Comparison of ENCODE assay signal across 1 cellular context in the genomic region with DNA sequence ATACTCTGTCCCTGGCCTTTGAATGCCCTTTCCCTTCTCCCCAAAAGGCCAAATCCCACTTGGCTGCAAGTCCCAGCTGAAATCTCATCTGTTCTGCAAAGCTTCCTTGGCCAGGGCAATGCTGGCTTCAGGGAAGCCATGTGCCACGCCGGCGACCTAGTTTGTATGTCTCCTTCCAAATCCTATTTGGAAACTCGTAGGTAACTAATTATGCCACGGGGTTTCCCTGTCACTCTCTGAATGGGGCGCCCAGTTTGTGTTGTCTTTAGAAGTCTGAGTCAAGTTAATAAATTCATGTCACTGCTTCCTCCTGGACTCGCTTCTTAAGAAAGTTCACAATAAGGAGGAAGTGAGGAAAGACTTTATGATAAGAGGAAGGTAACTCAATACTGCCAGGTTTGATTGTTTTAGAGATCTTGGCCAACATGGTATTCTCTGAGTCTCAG.
TF ChIP-seq lines count a peak whose summit lies in the region.

No MANE protein-coding gene starts in this region.

TF ChIP-seq in K562, 482 proteins besides CTCF, POLR2A, EP300 and RAD21:
- TF ChIP-seq ZEB2 (IDR thresholded peaks at IDR 0.05) (0 out of 2 replicates have a peak, but pooled peaks have one; percentile 21), MAFK (IDR thresholded peaks at IDR 0.05; ENCODE audit: low read length) (no peak)
- TF ChIP-seq, protein P1, sequence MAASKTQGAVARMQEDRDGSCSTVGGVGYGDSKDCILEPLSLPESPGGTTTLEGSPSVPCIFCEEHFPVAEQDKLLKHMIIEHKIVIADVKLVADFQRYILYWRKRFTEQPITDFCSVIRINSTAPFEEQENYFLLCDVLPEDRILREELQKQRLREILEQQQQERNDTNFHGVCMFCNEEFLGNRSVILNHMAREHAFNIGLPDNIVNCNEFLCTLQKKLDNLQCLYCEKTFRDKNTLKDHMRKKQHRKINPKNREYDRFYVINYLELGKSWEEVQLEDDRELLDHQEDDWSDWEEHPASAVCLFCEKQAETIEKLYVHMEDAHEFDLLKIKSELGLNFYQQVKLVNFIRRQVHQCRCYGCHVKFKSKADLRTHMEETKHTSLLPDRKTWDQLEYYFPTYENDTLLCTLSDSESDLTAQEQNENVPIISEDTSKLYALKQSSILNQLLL (CRISPR knock-in tag; IDR thresholded peaks at IDR 0.05; ENCODE audit: borderline replicate concordance) = no peak
